1 cellular context compared by ENCODE assay signal in the genomic region with DNA sequence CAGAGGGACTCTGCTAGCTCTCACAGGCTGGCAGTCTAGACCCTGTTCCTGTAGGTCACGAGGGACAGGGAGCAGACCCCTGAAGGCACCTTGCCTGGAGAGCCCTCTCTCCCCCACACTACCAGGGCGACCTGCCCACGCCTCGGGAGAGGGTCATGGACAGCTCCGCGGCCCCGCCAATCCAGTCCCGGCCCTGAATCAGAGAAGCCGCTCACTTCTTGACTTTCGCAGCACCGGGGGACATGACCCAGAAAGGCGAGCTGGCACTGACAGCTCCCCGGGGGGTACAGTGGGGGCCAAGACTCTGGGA.
TF ChIP-seq lines count a peak whose summit lies in the region.

No MANE protein-coding gene starts in this region.

TF ChIP-seq in HepG2, 621 proteins besides CTCF, POLR2A, EP300 and RAD21 (continued from another document):
- TF ChIP-seq, protein P1, sequence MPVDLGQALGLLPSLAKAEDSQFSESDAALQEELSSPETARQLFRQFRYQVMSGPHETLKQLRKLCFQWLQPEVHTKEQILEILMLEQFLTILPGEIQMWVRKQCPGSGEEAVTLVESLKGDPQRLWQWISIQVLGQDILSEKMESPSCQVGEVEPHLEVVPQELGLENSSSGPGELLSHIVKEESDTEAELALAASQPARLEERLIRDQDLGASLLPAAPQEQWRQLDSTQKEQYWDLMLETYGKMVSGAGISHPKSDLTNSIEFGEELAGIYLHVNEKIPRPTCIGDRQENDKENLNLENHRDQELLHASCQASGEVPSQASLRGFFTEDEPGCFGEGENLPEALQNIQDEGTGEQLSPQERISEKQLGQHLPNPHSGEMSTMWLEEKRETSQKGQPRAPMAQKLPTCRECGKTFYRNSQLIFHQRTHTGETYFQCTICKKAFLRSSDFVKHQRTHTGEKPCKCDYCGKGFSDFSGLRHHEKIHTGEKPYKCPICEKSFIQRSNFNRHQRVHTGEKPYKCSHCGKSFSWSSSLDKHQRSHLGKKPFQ (CRISPR knock-in tag; IDR thresholded peaks at IDR 0.05; ENCODE audit: insufficient replicate concordance), result peak; percentile 54
- TF ChIP-seq ZC3H13 (CRISPR knock-in tag; IDR thresholded peaks at IDR 0.05), result no peak
- TF ChIP-seq, protein P2, sequence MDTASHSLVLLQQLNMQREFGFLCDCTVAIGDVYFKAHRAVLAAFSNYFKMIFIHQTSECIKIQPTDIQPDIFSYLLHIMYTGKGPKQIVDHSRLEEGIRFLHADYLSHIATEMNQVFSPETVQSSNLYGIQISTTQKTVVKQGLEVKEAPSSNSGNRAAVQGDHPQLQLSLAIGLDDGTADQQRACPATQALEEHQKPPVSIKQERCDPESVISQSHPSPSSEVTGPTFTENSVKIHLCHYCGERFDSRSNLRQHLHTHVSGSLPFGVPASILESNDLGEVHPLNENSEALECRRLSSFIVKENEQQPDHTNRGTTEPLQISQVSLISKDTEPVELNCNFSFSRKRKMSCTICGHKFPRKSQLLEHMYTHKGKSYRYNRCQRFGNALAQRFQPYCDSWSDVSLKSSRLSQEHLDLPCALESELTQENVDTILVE (CRISPR knock-in tag; IDR thresholded peaks at IDR 0.05), result 0 out of 2 replicates have a peak, but pooled peaks have one; percentile 2
- TF ChIP-seq ZNF124 (CRISPR knock-in tag; IDR thresholded peaks at IDR 0.05), result no peak
- TF ChIP-seq CCAR2 (optimal IDR thresholded peaks at IDR 0.05; ENCODE audit: low read depth, low read length), result no peak
- TF ChIP-seq SAFB2 (CRISPR knock-in tag; IDR thresholded peaks at IDR 0.05; ENCODE audit: borderline replicate concordance, low read depth), result no peak
- TF ChIP-seq, protein P3, sequence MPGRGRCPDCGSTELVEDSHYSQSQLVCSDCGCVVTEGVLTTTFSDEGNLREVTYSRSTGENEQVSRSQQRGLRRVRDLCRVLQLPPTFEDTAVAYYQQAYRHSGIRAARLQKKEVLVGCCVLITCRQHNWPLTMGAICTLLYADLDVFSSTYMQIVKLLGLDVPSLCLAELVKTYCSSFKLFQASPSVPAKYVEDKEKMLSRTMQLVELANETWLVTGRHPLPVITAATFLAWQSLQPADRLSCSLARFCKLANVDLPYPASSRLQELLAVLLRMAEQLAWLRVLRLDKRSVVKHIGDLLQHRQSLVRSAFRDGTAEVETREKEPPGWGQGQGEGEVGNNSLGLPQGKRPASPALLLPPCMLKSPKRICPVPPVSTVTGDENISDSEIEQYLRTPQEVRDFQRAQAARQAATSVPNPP (CRISPR knock-in tag; IDR thresholded peaks at IDR 0.05), result no peak
- no peak for TF ChIP-seq ZNF773 (CRISPR knock-in tag; IDR thresholded peaks at IDR 0.05; ENCODE audit: borderline replicate concordance)
